Comparison of ENCODE assay signal across 13 cellular contexts in the genomic region with DNA sequence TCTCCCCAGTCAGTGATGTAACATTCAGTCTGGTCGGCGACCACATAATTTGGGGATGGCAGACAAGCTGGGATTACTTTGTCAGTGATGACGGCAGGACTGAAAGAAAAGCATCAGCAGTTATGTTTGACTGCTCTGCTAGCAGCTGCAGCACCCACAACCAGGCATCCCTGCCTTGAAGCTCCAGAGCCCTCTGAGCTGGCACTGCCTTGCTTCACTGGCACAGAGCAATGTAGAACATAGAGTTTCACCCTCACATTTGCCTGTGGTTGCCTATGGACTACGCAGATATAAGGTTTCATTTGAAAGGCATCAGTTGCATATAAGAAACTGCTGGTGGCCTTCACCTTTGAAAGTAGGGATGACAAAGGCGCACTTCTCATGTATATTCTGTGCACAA. TPM values are rescaled to one million over a fixed set of nuclear protein-coding genes. Genes with fewer than 3 reads are reported as not detected.
DNase-seq lines count a peak whose midpoint lies in the region; TF ChIP-seq lines count a peak whose summit lies in the region.
"Not testable (repeated sequence)": the region's sequence is repeated elsewhere in the genome, so short reads cannot be mapped to it uniquely, and the experiment has no call there.
"Had no signal": no experiment of that assay in that cellular context is flagged by ENCODE, and none has a peak within 500 bp of the region (broad histone marks: within the 10 kb centered on the region; RNA-seq: fewer than 3 reads in every experiment).

No MANE protein-coding gene starts in this region.

- H3K4me1 Mint-ChIP-seq in activated CD4-positive, alpha-beta T cell treated with anti-CD3 and anti-CD28 coated beads, Interleukin-2, amount 10 ng/mL, durations not matched to agents 24 days and 14 days, result not testable (repeated sequence)

- not testable (repeated sequence) for H3K27ac ChIP-seq in esophagus muscularis mucosa (replicated peaks in 1 of 4)

- H3K27me3 Mint-ChIP-seq in activated CD4-positive, alpha-beta T cell treated with anti-CD3 and anti-CD28 coated beads, Interleukin-2, amount 10 ng/mL, durations not matched to agents 24 days and 14 days, result not testable (repeated sequence)

- DNase-seq in activated CD4-positive, alpha-beta T cell treated with anti-CD3 and anti-CD28 coated beads, Interleukin-2, amount 10 ng/mL, durations not matched to agents 24 days and 14 days, result peak; percentile 18
- DNase-seq in esophagus muscularis mucosa (ENCODE audit: extremely low spot score), result peak; percentile 75

- intact Hi-C loops in activated CD4-positive, alpha-beta T cell treated with anti-CD3 and anti-CD28 coated beads, Interleukin-2, amount 10 ng/mL, durations not matched to agents 24 days and 14 days (cut with micrococcal nuclease); esophagus muscularis mucosa (cut with DNase I): not testable (repeated sequence)

- 89% methylated on average over 5 of the region's 5 CpGs for WGBS in esophagus muscularis mucosa

- H3K27ac Mint-ChIP-seq in activated CD4-positive, alpha-beta T cell treated with anti-CD3 and anti-CD28 coated beads, Interleukin-2, amount 10 ng/mL, durations not matched to agents 24 days and 14 days, result not testable (repeated sequence)

- TF ChIP-seq POLR2A in esophagus muscularis mucosa (IDR thresholded peaks at IDR 0.05; ENCODE audit: low read depth), result not testable (repeated sequence)

- peaks cover 0 to 13% (median 6%) of the 10 kb centered on the region in 4 donors for H3K9me3 ChIP-seq in esophagus muscularis mucosa

- H3K4me3 ChIP-seq in esophagus muscularis mucosa, result not testable (repeated sequence)

- H3K36me3 Mint-ChIP-seq in activated CD4-positive, alpha-beta T cell treated with anti-CD3 and anti-CD28 coated beads, Interleukin-2, amount 10 ng/mL, durations not matched to agents 24 days and 14 days (ENCODE audit: low read depth), result not testable (repeated sequence)

- TF ChIP-seq EP300 in esophagus muscularis mucosa (IDR thresholded peaks at IDR 0.05), result not testable (repeated sequence)

- H3K4me3 Mint-ChIP-seq in activated CD4-positive, alpha-beta T cell treated with anti-CD3 and anti-CD28 coated beads, Interleukin-2, amount 10 ng/mL, durations not matched to agents 24 days and 14 days, result not testable (repeated sequence)

- not testable (repeated sequence) for H3K4me1 ChIP-seq in esophagus muscularis mucosa

- not testable (repeated sequence) for H3K36me3 ChIP-seq in esophagus muscularis mucosa

- TF ChIP-seq CTCF in esophagus muscularis mucosa (IDR thresholded peaks at IDR 0.05), result not testable (repeated sequence)

- H3K27me3 ChIP-seq in esophagus muscularis mucosa, result peaks cover 0 to 13% (median 0%) of the 10 kb centered on the region in 4 donors

- H3K9me3 Mint-ChIP-seq in activated CD4-positive, alpha-beta T cell treated with anti-CD3 and anti-CD28 coated beads, Interleukin-2, amount 10 ng/mL, durations not matched to agents 24 days and 14 days, result not testable (repeated sequence)

RNA-seq across cellular contexts. Expression of a gene that starts 12.3 kb away (rescaled TPM):
- not detected in 2 replicates for total RNA-seq in activated CD4-positive, alpha-beta T cell treated with anti-CD3 and anti-CD28 coated beads, Interleukin-2, amount 10 ng/mL, durations not matched to agents 24 days and 14 days
- not detected for total RNA-seq in esophagus muscularis mucosa
- total RNA-seq: A172; A673; B cell; Caco-2; Calu3; CD4-positive, alpha-beta memory T cell; CD4-positive, alpha-beta T cell; CD4-positive, CD25-positive, alpha-beta regulatory T cell; CD8-positive, alpha-beta memory T cell; CD8-positive, alpha-beta T cell; Daoy had no signal

RNA-seq across cellular contexts. Expression of a gene that starts 25.6 kb away (rescaled TPM):
- 0.40 TPM in 1 of 2 replicates, not detected in the other for total RNA-seq in activated CD4-positive, alpha-beta T cell treated with anti-CD3 and anti-CD28 coated beads, Interleukin-2, amount 10 ng/mL, durations not matched to agents 24 days and 14 days
- total RNA-seq in esophagus muscularis mucosa, result not detected
- total RNA-seq: A172; A673; Caco-2; Calu3; CD4-positive, alpha-beta T cell; CD4-positive, CD25-positive, alpha-beta regulatory T cell; CD8-positive, alpha-beta T cell; Daoy had no signal
